ENCODE assay signal across 8 cellular contexts in the genomic region with DNA sequence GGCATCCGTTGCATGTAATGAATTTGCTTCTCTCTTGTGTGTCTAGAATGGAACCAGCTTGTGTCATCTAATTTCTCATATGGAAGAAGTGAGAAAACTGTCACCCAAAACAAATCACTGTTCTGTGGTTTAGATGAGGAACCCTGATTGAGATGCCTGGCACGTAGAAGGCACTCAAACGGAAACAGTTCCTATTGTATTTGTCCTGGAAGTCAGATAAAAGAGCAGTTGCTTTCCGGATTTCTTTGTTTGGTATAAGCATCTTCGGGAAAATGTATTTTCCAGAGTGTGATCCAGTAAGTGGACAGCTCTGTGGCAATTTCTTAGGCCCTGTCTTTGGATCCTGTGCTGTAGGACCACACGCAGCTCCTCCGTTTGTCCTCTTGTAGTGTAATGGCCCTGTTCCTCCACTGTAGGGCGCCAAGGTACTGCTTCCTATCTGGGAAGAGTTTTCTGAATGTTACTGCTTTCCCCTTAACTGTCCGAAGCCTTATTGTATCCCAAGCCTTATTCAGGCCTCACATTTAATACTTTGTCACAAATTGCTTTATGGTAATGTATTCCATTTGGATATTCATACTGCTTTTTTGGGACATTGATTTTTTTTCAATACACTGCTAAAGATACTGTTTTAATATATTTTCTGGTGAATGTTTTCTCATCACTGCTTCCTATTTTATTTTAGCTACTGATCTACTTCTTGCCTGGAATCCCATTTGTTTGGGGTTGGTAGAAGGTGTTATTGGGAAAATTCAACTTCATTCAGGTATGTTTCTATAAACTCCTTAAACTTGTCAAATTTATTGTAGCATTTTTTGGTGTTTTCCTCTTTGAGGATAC. TPM values are rescaled to one million over a fixed set of nuclear protein-coding genes. Genes with fewer than 3 reads are reported as not detected.
A peak's percentile ranks its signal among the peaks of the same experiment; 100 is the strongest.
DNase-seq lines count a peak whose midpoint lies in the region; ATAC-seq and TF ChIP-seq lines count a peak whose summit lies in the region.

No MANE protein-coding gene starts in this region.

- no peak overlapping the region for H3K9ac ChIP-seq in neuronal stem cell (ENCODE audit: low read depth, low read length, poor library complexity)

- no peak overlapping the region for H4K8ac ChIP-seq in neuronal stem cell (ENCODE audit: low read depth, low read length)

- H2AK5ac ChIP-seq in neuronal stem cell (ENCODE audit: low read depth, low read length) = no peak overlapping the region

- no peak overlapping the region for H3K4me3 Mint-ChIP-seq in activated T-helper 1 cell treated with anti-CD3 and anti-CD28 coated beads, Interleukin-12 subunit alpha, Interleukin-12 subunit beta, Interleukin-2, Interleukin-4 antibody, amounts not matched to agents 30 ng/mL and 10 ng/mL and 1 ng/mL, durations not matched to agents 14 hours and 24 hours and 36 hours

- no peaks in the 10 kb centered on the region for H3K9me3 Mint-ChIP-seq in activated T-helper 1 cell treated with anti-CD3 and anti-CD28 coated beads, Interleukin-12 subunit alpha, Interleukin-12 subunit beta, Interleukin-2, Interleukin-4 antibody, amounts not matched to agents 30 ng/mL and 10 ng/mL and 1 ng/mL, durations not matched to agents 14 hours and 24 hours and 36 hours

- TF ChIP-seq CTCF in Peyer's patch (IDR thresholded peaks at IDR 0.05) (peak; percentile 67 to 89 (median 87)), fibroblast of villous mesenchyme (IDR thresholded peaks at IDR 0.05; ENCODE audit: insufficient read depth, low read depth, low read length) (peak; percentile 97), thyroid gland (IDR thresholded peaks at IDR 0.05) (peak; percentile 79 to 93 (median 90))

- H3K4ac ChIP-seq in neuronal stem cell (ENCODE audit: low read length) = no peak overlapping the region

- H3K36me3 ChIP-seq in Peyer's patch (no peaks in the 10 kb centered on the region), neuronal stem cell (replicated peaks in 1 of 2; ENCODE audit: control insufficient read depth in 2 of 2, insufficient read depth in 2 of 2, low read length in 2 of 2) (peaks cover 0 to 33% of the 10 kb centered on the region in 2 donors), thyroid gland (no peaks in the 10 kb centered on the region)

- H3K18ac ChIP-seq in neuronal stem cell (ENCODE audit: low read length) = no peak overlapping the region

- H3K4me1 Mint-ChIP-seq in activated T-helper 1 cell treated with anti-CD3 and anti-CD28 coated beads, Interleukin-12 subunit alpha, Interleukin-12 subunit beta, Interleukin-2, Interleukin-4 antibody, amounts not matched to agents 30 ng/mL and 10 ng/mL and 1 ng/mL, durations not matched to agents 14 hours and 24 hours and 36 hours (ENCODE audit: low read depth) = peaks cover 7% of the 10 kb centered on the region

- H2BK120ac ChIP-seq in neuronal stem cell (ENCODE audit: low read depth, low read length) = no peak overlapping the region

- peak overlapping the region; percentile 2 for H2AFZ ChIP-seq in neuronal stem cell (ENCODE audit: low read length)

- H3K27ac Mint-ChIP-seq in activated T-helper 1 cell treated with anti-CD3 and anti-CD28 coated beads, Interleukin-12 subunit alpha, Interleukin-12 subunit beta, Interleukin-2, Interleukin-4 antibody, amounts not matched to agents 30 ng/mL and 10 ng/mL and 1 ng/mL, durations not matched to agents 14 hours and 24 hours and 36 hours = no peak overlapping the region

- H3K4me1 ChIP-seq in Peyer's patch (no peaks in the 10 kb centered on the region), neuronal stem cell (ENCODE audit: control insufficient read depth in 2 of 2, insufficient read depth in 1 of 2, low read depth in 1 of 2, low read length in 2 of 2) (peaks cover 3 to 11% of the 10 kb centered on the region in 2 donors), thyroid gland (no peaks in the 10 kb centered on the region)

- WGBS in neuronal stem cell (ENCODE audit: extremely low coverage in 2 of 2, insufficient read length in 2 of 2, insufficient replicate concordance in 1 of 2), 2 donors = no CpG with 5 or more reads among the region's 9 CpGs
- 35 to 36% methylated on average over 9 of the region's 9 CpGs for WGBS in thyroid gland, 2 donors

- H3K27ac ChIP-seq in Peyer's patch (no peak overlapping the region), neuronal stem cell (replicated peaks; ENCODE audit: low read length) (no peak overlapping the region), thyroid gland (no peak overlapping the region)

- H3K23ac ChIP-seq in neuronal stem cell (ENCODE audit: low read depth, low read length, poor library complexity) = no peak overlapping the region

- H2BK5ac ChIP-seq in neuronal stem cell (ENCODE audit: low read length) = no peak overlapping the region

- H3K9me3 ChIP-seq in Peyer's patch (no peaks in the 10 kb centered on the region), neuronal stem cell (replicated peaks in 1 of 2; ENCODE audit: control insufficient read depth in 2 of 2, insufficient read depth in 1 of 2, low read depth in 1 of 2, low read length in 2 of 2) (peaks cover 3 to 22% of the 10 kb centered on the region in 2 donors), thyroid gland (no peaks in the 10 kb centered on the region)

- H3K4me3 ChIP-seq in Peyer's patch = no peak overlapping the region
- no peak overlapping the region for H3K4me3 ChIP-seq in fibroblast of villous mesenchyme (ENCODE audit: low read depth, low read length)
- no peak overlapping the region for H3K4me3 ChIP-seq in neuronal stem cell (ENCODE audit: low read length in 2 of 2)
- H3K4me3 ChIP-seq in thyroid gland (replicated peaks in 1 of 3) = no peak overlapping the region

- H3K27me3 ChIP-seq in Peyer's patch = no peaks in the 10 kb centered on the region
- no peaks in the 10 kb centered on the region for H3K27me3 ChIP-seq in neuronal stem cell (ENCODE audit: control insufficient read depth in 3 of 3, insufficient read depth in 3 of 3, low read depth in 1 of 3, low read length in 3 of 3)
- H3K27me3 ChIP-seq in thyroid gland = no peaks in the 10 kb centered on the region

- peak; percentile 57 for DNase-seq in DMS153 treated with DMSO at 0.1 percent for 48 hours (lab: John Stamatoyannopoulos, UW; ENCODE audit: unreplicated experiment)
- peak; percentile 85 for DNase-seq in KBM-7
- peak; percentile 54 to 87 (median 61) for DNase-seq in Peyer's patch
- peak; percentile 39 for DNase-seq in activated T-helper 1 cell treated with anti-CD3 and anti-CD28 coated beads, Interleukin-12 subunit alpha, Interleukin-12 subunit beta, Interleukin-2, Interleukin-4 antibody, amounts not matched to agents 30 ng/mL and 10 ng/mL and 1 ng/mL, durations not matched to agents 14 hours and 24 hours and 36 hours (ENCODE audit: low spot score)
- DNase-seq in fibroblast of villous mesenchyme (ENCODE audit: low read depth) = peak; percentile 84
- peak; percentile 71 for DNase-seq in neuronal stem cell (ENCODE audit: low spot score)
- DNase-seq in thyroid gland = peak; percentile 75 to 78

- no peak overlapping the region for H2BK15ac ChIP-seq in neuronal stem cell (ENCODE audit: low read length)

- no peak for TF ChIP-seq POLR2A in Peyer's patch (IDR thresholded peaks at IDR 0.05)
- no peak for TF ChIP-seq POLR2A in thyroid gland (IDR thresholded peaks at IDR 0.05)

- no peak overlapping the region for H3K14ac ChIP-seq in neuronal stem cell (ENCODE audit: low read length)

- intact Hi-C loops in activated T-helper 1 cell treated with anti-CD3 and anti-CD28 coated beads, Interleukin-12 subunit alpha, Interleukin-12 subunit beta, Interleukin-2, Interleukin-4 antibody, amounts not matched to agents 30 ng/mL and 10 ng/mL and 1 ng/mL, durations not matched to agents 14 hours and 24 hours and 36 hours (cut with micrococcal nuclease) = loop anchor here (1.0 kb wide), 3 partner anchors 64 to 109 kb away; no protein-coding TSS in a partner anchor
- intact Hi-C loops in thyroid gland (cut with DNase I) = loop anchor here (10.0 kb wide), 1 partner anchor 64 kb away; no protein-coding TSS in a partner anchor

- peaks cover 2% of the 10 kb centered on the region for H3K36me3 Mint-ChIP-seq in activated T-helper 1 cell treated with anti-CD3 and anti-CD28 coated beads, Interleukin-12 subunit alpha, Interleukin-12 subunit beta, Interleukin-2, Interleukin-4 antibody, amounts not matched to agents 30 ng/mL and 10 ng/mL and 1 ng/mL, durations not matched to agents 14 hours and 24 hours and 36 hours (ENCODE audit: low read depth)

- H3K4me2 ChIP-seq in neuronal stem cell (ENCODE audit: insufficient read depth, low read length, poor library complexity, severe bottlenecking) = no peak overlapping the region

- H2BK12ac ChIP-seq in neuronal stem cell (ENCODE audit: low read length) = no peak overlapping the region

- no peaks in the 10 kb centered on the region for H3K27me3 Mint-ChIP-seq in activated T-helper 1 cell treated with anti-CD3 and anti-CD28 coated beads, Interleukin-12 subunit alpha, Interleukin-12 subunit beta, Interleukin-2, Interleukin-4 antibody, amounts not matched to agents 30 ng/mL and 10 ng/mL and 1 ng/mL, durations not matched to agents 14 hours and 24 hours and 36 hours (ENCODE audit: insufficient read depth)

- peak; percentile 98 for ATAC-seq in GM21529 (IDR thresholded peaks at IDR 0.05; ENCODE audit: unreplicated experiment)

- H4K91ac ChIP-seq in neuronal stem cell (ENCODE audit: low read depth, low read length, poor library complexity) = no peak overlapping the region

- in situ Hi-C loops in KBM-7 (cut with MboI; ENCODE audit: low pct_unique_long_range_greater_than_20kb, low sequenced_read_pairs) = no loop called here

- H3K79me1 ChIP-seq in neuronal stem cell (ENCODE audit: low read depth, low read length) = no peaks in the 10 kb centered on the region

RNA-seq across cellular contexts. Expression of a gene that starts 24.8 kb away (rescaled TPM):
- 10 to 100 TPM in 2 of 4 donors, 1 to 10 TPM in 2; 6.5 to 37.1 (median 10.2) TPM for total RNA-seq in Peyer's patch
- total RNA-seq in activated T-helper 1 cell treated with anti-CD3 and anti-CD28 coated beads, Interleukin-12 subunit alpha, Interleukin-12 subunit beta, Interleukin-2, Interleukin-4 antibody, amounts not matched to agents 30 ng/mL and 10 ng/mL and 1 ng/mL, durations not matched to agents 14 hours and 24 hours and 36 hours = 17.7 and 19.4 TPM in 2 replicates
- 25.8 and 38.0 TPM in 2 replicates for total RNA-seq in fibroblast of villous mesenchyme
- 92.2 TPM for polyA plus RNA-seq in neuronal stem cell (2013, experiment 1 of 2)
- polyA plus RNA-seq in neuronal stem cell (2013, experiment 2 of 2) = 93.5 TPM
- 10 to 100 TPM; 12.6 to 14.9 (median 13.4) TPM for total RNA-seq in thyroid gland
